ENCODE assay signal across 12 cellular contexts in the genomic region with DNA sequence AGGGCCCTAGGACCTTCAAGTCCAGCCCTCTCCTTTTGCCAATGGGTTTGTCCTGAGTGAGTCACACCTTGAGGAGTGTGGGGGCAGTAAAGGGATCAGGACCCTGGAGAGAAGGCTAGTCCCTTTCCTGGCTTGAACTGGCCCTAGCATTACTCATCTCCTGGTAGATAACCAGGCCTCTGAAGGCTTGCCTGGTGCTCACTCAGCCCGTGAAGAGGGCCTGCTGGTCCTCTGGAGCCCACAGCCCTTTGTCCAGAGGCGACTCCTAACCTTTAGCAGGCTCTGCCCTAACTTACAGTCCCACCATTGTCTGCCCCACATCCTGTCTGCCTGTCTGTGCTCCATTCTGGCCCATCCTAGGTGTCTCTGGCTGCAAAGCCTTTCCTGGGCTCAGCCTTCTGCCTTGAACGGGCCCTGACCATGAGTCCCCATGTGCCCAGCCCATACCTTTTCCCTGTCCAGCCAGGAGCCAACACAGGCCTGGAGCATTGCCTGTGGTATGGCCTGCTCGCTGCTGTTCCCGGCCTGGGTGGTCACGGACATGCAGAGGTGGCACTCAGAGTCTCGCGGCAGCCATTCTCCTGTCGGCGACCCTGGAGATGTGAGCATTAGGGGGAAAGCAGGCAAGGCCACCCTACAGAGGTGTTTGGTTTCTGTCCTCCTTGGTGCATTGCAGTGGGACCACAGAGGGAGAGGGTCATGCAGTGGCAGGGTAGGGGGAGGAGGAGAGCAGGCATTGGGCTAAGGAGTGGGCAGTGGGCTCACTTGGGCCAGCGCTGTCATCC. TPM values are rescaled to one million over a fixed set of nuclear protein-coding genes. Genes with fewer than 3 reads are reported as not detected.
DNase-seq lines count a peak whose midpoint lies in the region; ATAC-seq and TF ChIP-seq lines count a peak whose summit lies in the region.
"Had no signal": no experiment of that assay in that cellular context is flagged by ENCODE, and none has a peak within 500 bp of the region (broad histone marks: within the 10 kb centered on the region; RNA-seq: fewer than 3 reads in every experiment).

No MANE protein-coding gene starts in this region.

- H3K4me3 ChIP-seq in cardiac fibroblast (replicated peaks in 1 of 2; ENCODE audit: low read depth in 2 of 2, low read length in 2 of 2) = no peak overlapping the region
- H3K4me3 ChIP-seq: SJSA1 had no signal

- DNase-seq in A172 (ENCODE audit: low spot score) (peak; percentile 97), HT-29 (ENCODE audit: low spot score) (peak; percentile 3), cardiac fibroblast (ENCODE audit: low read depth in 2 of 2) (peak; percentile 97 to 98), kidney tubule cell (ENCODE audit: low spot score) (peak; percentile 94), NCI-H1105 (lab: John Stamatoyannopoulos, UW) (no peak), NCI-H2171 (lab: John Stamatoyannopoulos, UW) (no peak)
- DNase-seq in activated CD8-positive, alpha-beta memory T cell treated with anti-CD3 and anti-CD28 coated beads, Interleukin-2, amount 50 U/mL, for 4 hours = no peak
- DNase-seq: activated T-cell treated with anti-CD3 and anti-CD28 coated beads, Interleukin-2, amount 50 U/mL, for 4 hours; MV-4-11; stimulated activated naive B cell treated with anti-CD40 and anti-IgM and Interleukin-4, amounts not matched to agents 10 μg/mL and 1 μg/mL and 100 μg/mL, for 72 hours had no signal

- TF ChIP-seq CTCF in cardiac fibroblast (IDR thresholded peaks at IDR 0.05; ENCODE audit: low read depth, low read length) = no peak

- no peak for ATAC-seq in HG03135 (IDR thresholded peaks at IDR 0.05; ENCODE audit: unreplicated experiment)
- ATAC-seq: activated T-cell treated with anti-CD3 and anti-CD28 coated beads, Interleukin-2, amount 50 U/mL, for 4 hours had no signal

RNA-seq across cellular contexts. Expression of a gene that starts 4.9 kb away (rescaled TPM):
- not detected in 2 replicates for total RNA-seq in A172 (2014; rRNA removed; shearing (Covaris generic))
- not detected in 2 replicates for total RNA-seq in HT-29 (2014; rRNA removed; shearing (Covaris generic))
- total RNA-seq: SJSA1 had no signal

RNA-seq across cellular contexts. Expression of a gene that starts 31.1 kb away (rescaled TPM):
- total RNA-seq in A172 (2014; rRNA removed; shearing (Covaris generic)) = not detected in 2 replicates
- total RNA-seq in HT-29 (2014; rRNA removed; shearing (Covaris generic)) = not detected in 2 replicates
- total RNA-seq: SJSA1 had no signal

RNA-seq across cellular contexts. Expression of a gene that starts 47.1 kb away (rescaled TPM):
- total RNA-seq in A172 (2014; rRNA removed; shearing (Covaris generic)) = 106 and 136 TPM in 2 replicates
- total RNA-seq in HT-29 (2014; rRNA removed; shearing (Covaris generic)) = 87.5 and 98.8 TPM in 2 replicates

RNA-seq across cellular contexts. Expression of a gene that starts 51.2 kb away (rescaled TPM):
- 26.7 and 27.2 TPM in 2 replicates for total RNA-seq in A172 (2014; rRNA removed; shearing (Covaris generic))
- total RNA-seq in HT-29 (2014; rRNA removed; shearing (Covaris generic)) = 40.0 and 47.9 TPM in 2 replicates

Comparison
In these comparisons a context has a peak if more than half of its experiments do, and no peak if none do; other contexts are left out.
1. DNase-seq: peak in A172 (single experiment), HT-29 (single experiment), cardiac fibroblast (2 of 2) and kidney tubule cell (single experiment); none in activated CD8-positive, alpha-beta memory T cell treated with anti-CD3 and anti-CD28 coated beads, Interleukin-2, amount 50 U/mL, for 4 hours (single experiment), NCI-H1105 (single experiment) and NCI-H2171 (single experiment).